In the genomic region with DNA sequence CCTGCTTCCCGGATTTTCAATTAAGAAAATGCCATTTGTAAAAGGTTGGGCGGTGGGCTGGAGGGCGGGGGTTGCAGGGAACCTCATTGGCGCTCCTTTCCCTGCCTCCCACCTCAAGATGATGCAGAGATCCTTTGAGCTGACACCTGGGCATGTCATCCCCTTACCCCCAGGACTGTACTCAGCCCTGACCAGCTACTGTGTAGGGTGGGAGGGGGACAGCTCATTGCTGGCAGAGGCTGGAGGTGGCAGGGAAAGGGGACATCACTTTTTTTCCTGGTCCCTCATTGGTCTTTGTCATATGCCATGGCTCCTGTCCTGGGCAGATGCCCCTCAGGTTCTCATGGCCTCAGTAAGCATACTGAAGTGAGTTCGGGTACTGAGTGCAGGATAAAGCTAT, we compare ENCODE assay signal across 8 cellular contexts. TPM values are rescaled to one million over a fixed set of nuclear protein-coding genes. Genes with fewer than 3 reads are reported as not detected.
DNase-seq lines count a peak whose midpoint lies in the region; ATAC-seq, FAIRE-seq and TF ChIP-seq lines count a peak whose summit lies in the region.
"Not testable (repeated sequence)": the region's sequence is repeated elsewhere in the genome, so short reads cannot be mapped to it uniquely, and the experiment has no call there.

No MANE protein-coding gene starts in this region.

- peaks cover 31% of the 10 kb centered on the region for H3K36me3 ChIP-seq in CD4-positive, CD25-positive, alpha-beta regulatory T cell (ENCODE audit: control insufficient read depth, insufficient read depth, low read length)
- H3K36me3 ChIP-seq in GM12878 (ENCODE audit: control insufficient read depth in 2 of 2, insufficient read depth in 2 of 2, low read length in 1 of 2): peaks cover 19 to 25% of the 10 kb centered on the region in 2 experiments
- H3K36me3 ChIP-seq in left lung: peaks cover 0 to 64% of the 10 kb centered on the region in 2 donors
- peaks cover 21 to 40% (median 38%) of the 10 kb centered on the region in 4 donors for H3K36me3 ChIP-seq in stomach

- TF ChIP-seq CTCF in GM12878 (IDR thresholded peaks at IDR 0.05 in 2 of 3, conservative IDR thresholded peaks at IDR 0.05 in 1 of 3; ENCODE audit: control insufficient read depth in 2 of 3, extremely low read depth in 1 of 3, insufficient read depth in 1 of 3, low read depth in 3 of 3, low read length in 3 of 3); glutamatergic neuron (IDR thresholded peaks at IDR 0.05; ENCODE audit: partially characterized antibody, unreplicated experiment); left lung (IDR thresholded peaks at IDR 0.05); neural crest cell (conservative IDR thresholded peaks at IDR 0.05); stomach (IDR thresholded peaks at IDR 0.05): not testable (repeated sequence)

- not testable (repeated sequence) for H3K9me3 ChIP-seq in CD4-positive, CD25-positive, alpha-beta regulatory T cell (ENCODE audit: control insufficient read depth in 2 of 2, low read length in 2 of 2); GM12878 (replicated peaks; ENCODE audit: control insufficient read depth, insufficient read depth, low read length); left lung; stomach

- peaks cover 26% of the 10 kb centered on the region for H3K36me3 Mint-ChIP-seq in CD4-positive, CD25-positive, alpha-beta regulatory T cell
- peaks cover 62% of the 10 kb centered on the region for H3K36me3 Mint-ChIP-seq in activated CD4-positive, alpha-beta T cell treated with anti-CD3 and anti-CD28 coated beads for 36 hours (ENCODE audit: low read depth)
- H3K36me3 Mint-ChIP-seq in glutamatergic neuron (ENCODE audit: unreplicated experiment): not testable (repeated sequence)
- peaks cover 22% of the 10 kb centered on the region for H3K36me3 Mint-ChIP-seq in neural crest cell (ENCODE audit: low read depth)

- not testable (repeated sequence) for H4K20me1 ChIP-seq in GM12878 (ENCODE audit: control insufficient read depth, insufficient read depth)

- H3K4me1 Mint-ChIP-seq in CD4-positive, CD25-positive, alpha-beta regulatory T cell: peaks cover 4 to 35% (median 19%) of the 10 kb centered on the region in 4 donors
- H3K4me1 Mint-ChIP-seq in activated CD4-positive, alpha-beta T cell treated with anti-CD3 and anti-CD28 coated beads for 36 hours: peaks cover 69% of the 10 kb centered on the region
- H3K4me1 Mint-ChIP-seq in glutamatergic neuron (ENCODE audit: low read depth, unreplicated experiment) (peaks cover 12% of the 10 kb centered on the region), neural crest cell (peaks cover 20% of the 10 kb centered on the region)

- POLR2A ChIA-PET in activated CD4-positive, alpha-beta T cell treated with anti-CD3 and anti-CD28 coated beads for 36 hours (lab: Charles Lee): not testable (repeated sequence)
- POLR2A ChIA-PET in GM12878 (lab: Charles Lee): interaction anchor here (0.7 kb wide), 1 partner anchor 218 kb away, joined by 3 read pairs; no protein-coding TSS in a partner anchor

- not testable (repeated sequence) for H3K9ac ChIP-seq in GM12878 (ENCODE audit: control insufficient read depth, insufficient read depth, low read length)

- H3K4me3 ChIP-seq in CD4-positive, CD25-positive, alpha-beta regulatory T cell (ENCODE audit: low read depth, low read length); GM12878; left lung; stomach: not testable (repeated sequence)

- SMC1A ChIA-PET in GM12878 (lab: Charles Lee; ENCODE audit: uncharacterized antibody, unreplicated experiment): interaction anchor here (2.5 kb wide), 1 partner anchor 10 kb away, joined by 5 read pairs; no protein-coding TSS in a partner anchor

- intact Hi-C loops in activated CD4-positive, alpha-beta T cell treated with anti-CD3 and anti-CD28 coated beads for 36 hours (cut with DNase I, micrococcal nuclease); GM12878 (cut with micrococcal nuclease; ENCODE audit: unreplicated experiment); left lung (cut with DNase I); stomach (cut with DNase I; ENCODE audit: low total_unique reads): not testable (repeated sequence)

- 89% methylated on average over 5 of the region's 5 CpGs for WGBS in GM12878 (ENCODE audit: insufficient coverage, insufficient replicate concordance, low lambda C conversion rate, missing lambda C conversion rate)
- WGBS in stomach, 5 donors: 70 to 84% (median 75%) methylated on average over 5 of the region's 5 CpGs

- TF ChIP-seq RAD21 in GM12878 (IDR thresholded peaks at IDR 0.05; ENCODE audit: insufficient read depth, low read depth, low read length): not testable (repeated sequence)

- TF ChIP-seq EP300 in GM12878 (IDR thresholded peaks at IDR 0.05; ENCODE audit: borderline replicate concordance in 1 of 2, control insufficient read depth in 1 of 2, low read depth in 2 of 2, low read length in 2 of 2); stomach (IDR thresholded peaks at IDR 0.05): not testable (repeated sequence)

- not testable (repeated sequence) for BruUV-seq in GM12878 (replicated peaks; lab: Mats Ljungman, UMichigan)

- H3K27ac ChIP-seq in CD4-positive, CD25-positive, alpha-beta regulatory T cell (ENCODE audit: insufficient read depth, low read length, poor library complexity, severe bottlenecking); GM12878 (ENCODE audit: control insufficient read depth, insufficient read depth): not testable (repeated sequence)
- peak overlapping the region; percentile 5 to 50 for H3K27ac ChIP-seq in left lung
- H3K27ac ChIP-seq in stomach: peak overlapping the region in 4 of 5 donors; percentile 18 to 87 (median 52)

- H3K27me3 Mint-ChIP-seq in CD4-positive, CD25-positive, alpha-beta regulatory T cell; activated CD4-positive, alpha-beta T cell treated with anti-CD3 and anti-CD28 coated beads for 36 hours; neural crest cell (ENCODE audit: low read depth): not testable (repeated sequence)
- peaks cover 11% of the 10 kb centered on the region for H3K27me3 Mint-ChIP-seq in glutamatergic neuron (ENCODE audit: unreplicated experiment)

- H3K4me1 ChIP-seq in CD4-positive, CD25-positive, alpha-beta regulatory T cell (ENCODE audit: control insufficient read depth, insufficient read depth, low read length, poor library complexity, severe bottlenecking): peaks cover 13% of the 10 kb centered on the region
- H3K4me1 ChIP-seq in GM12878 (ENCODE audit: control insufficient read depth, insufficient read depth, low read length): not testable (repeated sequence)
- H3K4me1 ChIP-seq in left lung (peaks cover 20 to 54% of the 10 kb centered on the region in 2 donors), stomach (peaks cover 36 to 81% (median 60%) of the 10 kb centered on the region in 4 donors)

- H3K27ac Mint-ChIP-seq in CD4-positive, CD25-positive, alpha-beta regulatory T cell: peak overlapping the region in 2 of 3 donors; percentile 53 to 91
- peak overlapping the region; percentile 72 for H3K27ac Mint-ChIP-seq in activated CD4-positive, alpha-beta T cell treated with anti-CD3 and anti-CD28 coated beads for 36 hours
- H3K27ac Mint-ChIP-seq in glutamatergic neuron (ENCODE audit: unreplicated experiment); neural crest cell (ENCODE audit: unreplicated experiment): not testable (repeated sequence)

- TF ChIP-seq POLR2A in GM12878 (IDR thresholded peaks at IDR 0.05; ENCODE audit: low read depth, low read length): 0 out of 2 replicates have a peak, but pooled peaks have one; percentile 33
- not testable (repeated sequence) for TF ChIP-seq POLR2A in stomach (IDR thresholded peaks at IDR 0.05)

- CTCF ChIA-PET in activated CD4-positive, alpha-beta T cell treated with anti-CD3 and anti-CD28 coated beads for 36 hours (lab: Charles Lee): interaction anchor here (0.6 to 0.8 kb wide), 2 partner anchors 29 to 227 kb away, joined by 3 read pairs; no protein-coding TSS in a partner anchor
- CTCF ChIA-PET in GM12878 (lab: Yijun Ruan, JAX): not testable (repeated sequence)

- H3K9me3 Mint-ChIP-seq in CD4-positive, CD25-positive, alpha-beta regulatory T cell; activated CD4-positive, alpha-beta T cell treated with anti-CD3 and anti-CD28 coated beads for 36 hours (ENCODE audit: low read depth); glutamatergic neuron (ENCODE audit: unreplicated experiment); neural crest cell: not testable (repeated sequence)

- not testable (repeated sequence) for H3K4me3 Mint-ChIP-seq in CD4-positive, CD25-positive, alpha-beta regulatory T cell; activated CD4-positive, alpha-beta T cell treated with anti-CD3 and anti-CD28 coated beads for 36 hours; glutamatergic neuron (ENCODE audit: unreplicated experiment)
- H3K4me3 Mint-ChIP-seq in neural crest cell: peak overlapping the region; percentile 6

- not testable (repeated sequence) for FAIRE-seq in GM12878 (lab: Jason Lieb, UNC)

- not testable (repeated sequence) for H3K79me2 ChIP-seq in GM12878 (ENCODE audit: control insufficient read depth, insufficient read depth, low read length)

- RAD21 ChIA-PET in GM12878 (lab: Charles Lee; ENCODE audit: unreplicated experiment): not testable (repeated sequence)

- DNase-seq in CD4-positive, CD25-positive, alpha-beta regulatory T cell; activated CD4-positive, alpha-beta T cell treated with anti-CD3 and anti-CD28 coated beads for 36 hours; GM12878 (ENCODE audit: low read depth, low spot score); left lung; neural crest cell (ENCODE audit: low read depth, low spot score); stomach: not testable (repeated sequence)
- DNase-seq in activated effector memory CD4-positive, alpha-beta T cell treated with anti-CD3 and anti-CD28 coated beads, Interleukin-2, amount 50 U/mL, for 16 hours: peak; percentile 46
- DNase-seq in glutamatergic neuron: peak; percentile 14

- in situ Hi-C loops in GM12878 (cut with MboI): not testable (repeated sequence)

- ATAC-seq in CD4-positive, CD25-positive, alpha-beta regulatory T cell (ENCODE audit: low read depth in 2 of 2); activated CD4-positive, alpha-beta T cell treated with anti-CD3 and anti-CD28 coated beads for 36 hours; GM12878; left lung: not testable (repeated sequence)

- H3K27me3 ChIP-seq in CD4-positive, CD25-positive, alpha-beta regulatory T cell (ENCODE audit: control insufficient read depth, insufficient read depth, low read length); GM12878 (replicated peaks in 1 of 2; ENCODE audit: control insufficient read depth in 2 of 2, insufficient read depth in 2 of 2, low read length in 1 of 2); left lung; stomach: not testable (repeated sequence)

- not testable (repeated sequence) for H2AFZ ChIP-seq in GM12878 (ENCODE audit: control insufficient read depth, low read depth, low read length)

- H3K4me2 ChIP-seq in GM12878 (ENCODE audit: control insufficient read depth, insufficient read depth): not testable (repeated sequence)

RNA-seq across cellular contexts. Expression of a gene that starts 14.2 kb away (rescaled TPM):
- 22.9 TPM for total RNA-seq in CD4-positive, CD25-positive, alpha-beta regulatory T cell
- polyA plus RNA-seq in CD4-positive, CD25-positive, alpha-beta regulatory T cell: 1 to 10 TPM; 2.8 to 5.3 (median 4.0) TPM
- 10 to 100 TPM; 89.1 to 98.2 TPM for total RNA-seq in activated CD4-positive, alpha-beta T cell treated with anti-CD3 and anti-CD28 coated beads for 36 hours
- 14.3 and 14.4 TPM in 2 replicates for total RNA-seq in GM12878 (2013; cell fraction: nucleolus; rRNA removed)
- total RNA-seq in GM12878 (2014; rRNA removed) (7.3 and 7.8 TPM in 2 replicates), GM12878 (2014; rRNA removed; fragmentation: Illumina TruSeq; extraction: Trizol) (8.3 and 8.4 TPM in 2 replicates), GM12878 (2021) (29.7 and 31.7 TPM in 2 replicates), glutamatergic neuron (ENCODE audit: unreplicated experiment) (34.9 TPM), left lung (10 to 100 TPM; 12.6 to 14.5 TPM), neural crest cell (70.4 and 71.1 TPM in 2 replicates), stomach (10 to 100 TPM in 2 of 5 donors, 1 to 10 TPM in 3; 1.8 to 20.0 (median 7.2) TPM)
- polyA plus RNA-seq in GM12878 (2011; ENCODE audit: low read depth): 10.0 TPM
- polyA plus RNA-seq in GM12878 (2011; rRNA removed) (4.5 and 7.4 TPM in 2 replicates), GM12878 (2014; fragmentation: Illumina TruSeq; extraction: Trizol) (31.0 and 32.3 TPM in 2 replicates), GM12878 (2014; fragmentation: Nextera tagmentation; extraction: Ambion mirVana) (1 to 10 TPM; 4.4 to 7.3 TPM), GM12878 (2014; rRNA removed) (18.4 and 18.5 TPM in 2 replicates), GM12878 (2016; fragmentation: Nextera tagmentation; extraction: Ambion mirVana) (10 to 100 TPM; 18.3 to 21.0 TPM), stomach (1 to 10 TPM; 2.6 to 3.1 (median 3.1) TPM)
- polyA plus RNA-seq in GM12878 (2011; cell fraction: cytosol; rRNA removed): 12.2 and 16.8 TPM in 2 replicates
- polyA plus RNA-seq in GM12878 (2011; cell fraction: nucleus; rRNA removed): 9.1 and 11.8 TPM in 2 replicates
- 14.5 and 15.6 TPM in 2 replicates for polyA plus RNA-seq in GM12878 (2012)
- 11.8 and 13.9 TPM in 2 replicates for polyA minus RNA-seq in GM12878 (2011; rRNA and poly(A)+ RNA removed)
- 7.6 and 8.5 TPM in 2 replicates for polyA minus RNA-seq in GM12878 (2011; cell fraction: cytosol; rRNA and poly(A)+ RNA removed)
- polyA minus RNA-seq in GM12878 (2011; cell fraction: nucleus; rRNA and poly(A)+ RNA removed): 5.7 and 10.1 TPM in 2 replicates

RNA-seq across cellular contexts. Expression of a gene that starts 14.3 kb away (rescaled TPM):
- 14.1 TPM for total RNA-seq in CD4-positive, CD25-positive, alpha-beta regulatory T cell
- polyA plus RNA-seq in CD4-positive, CD25-positive, alpha-beta regulatory T cell: 10 to 100 TPM; 10.0 to 14.3 (median 12.0) TPM
- 10 to 100 TPM; 51.8 to 54.3 TPM for total RNA-seq in activated CD4-positive, alpha-beta T cell treated with anti-CD3 and anti-CD28 coated beads for 36 hours
- 41.7 and 45.3 TPM in 2 replicates for total RNA-seq in GM12878 (2013; cell fraction: nucleolus; rRNA removed)
- total RNA-seq in GM12878 (2014; rRNA removed) (23.1 and 24.0 TPM in 2 replicates), GM12878 (2014; rRNA removed; fragmentation: Illumina TruSeq; extraction: Trizol) (20.5 and 22.2 TPM in 2 replicates), GM12878 (2021) (30.5 and 33.4 TPM in 2 replicates), glutamatergic neuron (ENCODE audit: unreplicated experiment) (29.5 TPM), left lung (10 to 100 TPM; 29.2 to 36.2 TPM), neural crest cell (47.5 and 51.4 TPM in 2 replicates), stomach (10 to 100 TPM in 4 of 5 donors, 1 to 10 TPM in 1; 2.3 to 33.8 (median 15.6) TPM)
- polyA plus RNA-seq in GM12878 (2011; ENCODE audit: low read depth): 8.4 TPM
- polyA plus RNA-seq in GM12878 (2011; rRNA removed) (11.3 and 15.1 TPM in 2 replicates), GM12878 (2014; fragmentation: Illumina TruSeq; extraction: Trizol) (24.1 and 25.1 TPM in 2 replicates), GM12878 (2014; fragmentation: Nextera tagmentation; extraction: Ambion mirVana) (1 to 10 TPM; 2.6 to 3.9 TPM), GM12878 (2014; rRNA removed) (19.3 and 19.8 TPM in 2 replicates), GM12878 (2016; fragmentation: Nextera tagmentation; extraction: Ambion mirVana) (10 to 100 TPM; 24.4 to 24.9 TPM), stomach (1 to 10 TPM; 4.9 to 8.2 (median 7.8) TPM)
- polyA plus RNA-seq in GM12878 (2011; cell fraction: cytosol; rRNA removed): 17.4 and 18.3 TPM in 2 replicates
- 15.7 and 18.9 TPM in 2 replicates for polyA plus RNA-seq in GM12878 (2011; cell fraction: nucleus; rRNA removed)
- polyA plus RNA-seq in GM12878 (2012): 10.4 and 11.9 TPM in 2 replicates
- 19.7 and 21.4 TPM in 2 replicates for polyA minus RNA-seq in GM12878 (2011; rRNA and poly(A)+ RNA removed)
- polyA minus RNA-seq in GM12878 (2011; cell fraction: cytosol; rRNA and poly(A)+ RNA removed): 6.5 and 6.7 TPM in 2 replicates
- polyA minus RNA-seq in GM12878 (2011; cell fraction: nucleus; rRNA and poly(A)+ RNA removed): 11.1 and 20.3 TPM in 2 replicates
